Comparison of ENCODE assay signal across 1 cellular context in the genomic region with DNA sequence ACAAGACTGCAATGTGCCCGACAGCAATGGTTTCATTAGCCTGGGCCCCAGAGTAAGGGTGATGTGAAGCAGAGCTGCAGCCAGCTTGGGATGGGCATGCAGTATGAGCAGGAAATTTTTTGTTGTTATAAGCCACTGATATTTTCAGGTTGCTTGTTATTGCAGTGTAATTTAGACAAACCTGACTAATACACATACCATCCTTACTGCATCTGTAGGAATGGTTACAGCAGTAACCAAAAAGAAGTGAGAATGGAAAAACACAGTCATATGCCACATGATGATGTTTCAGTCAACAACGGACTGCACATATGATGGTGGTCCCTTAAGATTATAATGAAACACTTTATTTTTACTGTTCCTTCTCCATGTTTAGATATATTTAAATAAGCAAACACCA.
TF ChIP-seq lines count a peak whose summit lies in the region.

No MANE protein-coding gene starts in this region.

TF ChIP-seq in GM12878, 131 proteins besides CTCF, POLR2A, EP300 and RAD21:
- TF ChIP-seq JUND (IDR thresholded peaks at IDR 0.05; ENCODE audit: low read depth, low read length): no peak
